ENCODE assay signal across 8 cellular contexts in genomic region chr6:157980288-157981131, GRCh38. TPM values are rescaled to one million over a fixed set of nuclear protein-coding genes. Genes with fewer than 3 reads are reported as not detected.
DNase-seq lines count a peak whose midpoint lies in the region; ATAC-seq and TF ChIP-seq lines count a peak whose summit lies in the region.

No MANE protein-coding gene starts in this region.

- H3K79me2 ChIP-seq in GM23248 (ENCODE audit: insufficient read depth): peaks cover 33% of the 10 kb centered on the region

- H3K4me3 ChIP-seq in AG10803 (ENCODE audit: low read length) (peak overlapping the region; percentile 73), iPS-20b (ENCODE audit: low read length) (peak overlapping the region; percentile 69; the same call in 1 of the 2 replicates), suprapubic skin (peak overlapping the region; percentile 72), GM23248 (no peak overlapping the region)

- no peaks in the 10 kb centered on the region for H3K9me3 Mint-ChIP-seq in HFFc6
- no peaks in the 10 kb centered on the region for H3K9me3 Mint-ChIP-seq in activated T-cell treated with anti-CD3 and anti-CD28 coated beads, Interleukin-2, amount 50 U/mL, for 72 hours

- peaks cover 42% of the 10 kb centered on the region for H3K4me1 Mint-ChIP-seq in HFFc6 (ENCODE audit: low read depth)
- peaks cover 47% of the 10 kb centered on the region for H3K4me1 Mint-ChIP-seq in activated T-cell treated with anti-CD3 and anti-CD28 coated beads, Interleukin-2, amount 50 U/mL, for 72 hours (ENCODE audit: low read depth)

- no peak for DNase-seq in AG10803 (ENCODE audit: low read depth)
- DNase-seq in HFFc6: no peak
- no peak for DNase-seq in activated T-cell treated with anti-CD3 and anti-CD28 coated beads, Interleukin-2, amount 50 U/mL, for 72 hours
- DNase-seq in suprapubic skin (ENCODE audit: low spot score in 2 of 2): peak in 1 of 2 donors; percentile 55
- no peak for DNase-seq in hypothalamus (lab: John Stamatoyannopoulos, UW)
- DNase-seq in GM23248: no peak
- DNase-seq in cerebellar nuclear complex (lab: John Stamatoyannopoulos, UW): no peak

- no peaks in the 10 kb centered on the region for H4K20me1 ChIP-seq in GM23248 (ENCODE audit: insufficient read depth)

- H3K4me1 ChIP-seq in iPS-20b (ENCODE audit: insufficient read depth, low read length): peaks cover 16% of the 10 kb centered on the region
- peaks cover 28% of the 10 kb centered on the region for H3K4me1 ChIP-seq in suprapubic skin
- H3K4me1 ChIP-seq in GM23248 (ENCODE audit: insufficient read depth): peaks cover 17% of the 10 kb centered on the region

- H3K9ac ChIP-seq in iPS-20b (ENCODE audit: low read depth, low read length): peak overlapping the region; percentile 36; the same call in 1 of the 2 replicates
- H3K9ac ChIP-seq in GM23248: no peak overlapping the region

- no peaks in the 10 kb centered on the region for H3K9me2 ChIP-seq in GM23248 (ENCODE audit: insufficient read depth)

- no peaks in the 10 kb centered on the region; the same call in none of the 2 replicates for H3K27me3 Mint-ChIP-seq in HFFc6 (ENCODE audit: insufficient read depth)
- H3K27me3 Mint-ChIP-seq in activated T-cell treated with anti-CD3 and anti-CD28 coated beads, Interleukin-2, amount 50 U/mL, for 72 hours (ENCODE audit: low read depth): peaks cover 8% of the 10 kb centered on the region

- TF ChIP-seq CTCF in AG10803 (conservative IDR thresholded peaks at IDR 0.05; ENCODE audit: low read length) (no peak), HFFc6 (IDR thresholded peaks at IDR 0.05) (no peak), suprapubic skin (IDR thresholded peaks at IDR 0.05) (no peak)

- peak in 1 of 2 donors; percentile 4 for ATAC-seq in activated T-cell treated with anti-CD3 and anti-CD28 coated beads, Interleukin-2, amount 50 U/mL, for 72 hours (replicated peaks in 1 of 2)

- H3K9me3 ChIP-seq in iPS-20b (ENCODE audit: insufficient read depth, low read depth, low read length): no peaks in the 10 kb centered on the region
- no peaks in the 10 kb centered on the region for H3K9me3 ChIP-seq in suprapubic skin
- H3K9me3 ChIP-seq in GM23248 (ENCODE audit: low read depth): no peaks in the 10 kb centered on the region

- H3F3A ChIP-seq in GM23248 (ENCODE audit: insufficient read depth): peaks cover 31% of the 10 kb centered on the region

- H3K27ac ChIP-seq in iPS-20b (ENCODE audit: low read length): no peak overlapping the region
- peak overlapping the region; percentile 52 for H3K27ac ChIP-seq in suprapubic skin
- no peak overlapping the region for H3K27ac ChIP-seq in GM23248

- H3K27me3 ChIP-seq in iPS-20b (ENCODE audit: insufficient read depth, low read length) (peaks cover 42% of the 10 kb centered on the region), suprapubic skin (no peaks in the 10 kb centered on the region), GM23248 (replicated peaks; ENCODE audit: insufficient read depth) (no peaks in the 10 kb centered on the region)

- TF ChIP-seq EP300 in suprapubic skin (IDR thresholded peaks at IDR 0.05): no peak

- H3K4me2 ChIP-seq in GM23248 (ENCODE audit: unreplicated experiment): no peak overlapping the region

- no peak for TF ChIP-seq POLR2A in suprapubic skin (IDR thresholded peaks at IDR 0.05)

- H2AFZ ChIP-seq in GM23248: no peak overlapping the region; the same call in 1 of the 2 replicates

- H3K4me3 Mint-ChIP-seq in HFFc6: no peak overlapping the region; the same call in 1 of the 2 replicates
- H3K4me3 Mint-ChIP-seq in activated T-cell treated with anti-CD3 and anti-CD28 coated beads, Interleukin-2, amount 50 U/mL, for 72 hours: peak overlapping the region; percentile 80 to 85

- H3K36me3 ChIP-seq in iPS-20b (ENCODE audit: insufficient read depth, low read depth, low read length): no peaks in the 10 kb centered on the region
- H3K36me3 ChIP-seq in suprapubic skin: no peaks in the 10 kb centered on the region
- H3K36me3 ChIP-seq in GM23248 (ENCODE audit: low read depth): no peaks in the 10 kb centered on the region

- peaks cover 9% of the 10 kb centered on the region; the same call in 1 of the 2 replicates for H3K36me3 Mint-ChIP-seq in HFFc6 (ENCODE audit: low read depth)
- peaks cover 2% of the 10 kb centered on the region in 2 donors for H3K36me3 Mint-ChIP-seq in activated T-cell treated with anti-CD3 and anti-CD28 coated beads, Interleukin-2, amount 50 U/mL, for 72 hours (ENCODE audit: insufficient read depth in 2 of 2)

- peak overlapping the region; percentile 43 for H3K27ac Mint-ChIP-seq in HFFc6
- H3K27ac Mint-ChIP-seq in activated T-cell treated with anti-CD3 and anti-CD28 coated beads, Interleukin-2, amount 50 U/mL, for 72 hours: peak overlapping the region; percentile 47

- in situ Hi-C loops in GM23248 (cut with MboI): no loop called here

- WGBS in suprapubic skin: 74% methylated on average over 11 of the region's 19 CpGs
- WGBS in GM23248 (ENCODE audit: low coverage in 1 of 2, low lambda C conversion rate in 2 of 2, missing lambda C conversion rate in 2 of 2), 2 experiments: 92 to 94% methylated on average over 16 to 19 of the region's 19 CpGs

RNA-seq across cellular contexts. Expression of gene SYNJ2, which starts 1.2 kb away (rescaled TPM):
- 10 to 100 TPM; 31.8 to 46.4 (median 41.3) TPM for total RNA-seq in HFFc6 (2021; fragmentation: NEBNext Ultra II Directional; extraction: Animal tissue kit (Norgen Biotek cat#: 25700))
- total RNA-seq in activated T-cell treated with anti-CD3 and anti-CD28 coated beads, Interleukin-2, amount 50 U/mL, for 72 hours: 10 to 100 TPM; 22.6 to 29.8 TPM
- total RNA-seq in suprapubic skin: 10 to 100 TPM in 1 of 4 donors, 1 to 10 TPM in 3; 4.3 to 10.7 (median 6.8) TPM
- total RNA-seq in GM23248 (2014; rRNA removed; shearing (Covaris generic)): 25.3 and 28.6 TPM in 2 replicates
- 17.6 and 20.5 TPM in 2 replicates for polyA plus RNA-seq in GM23248 (2016; fragmentation: Nextera tagmentation; extraction: Ambion mirVana)
